Comparison of ENCODE assay signal across 26 cellular contexts in the genomic region with DNA sequence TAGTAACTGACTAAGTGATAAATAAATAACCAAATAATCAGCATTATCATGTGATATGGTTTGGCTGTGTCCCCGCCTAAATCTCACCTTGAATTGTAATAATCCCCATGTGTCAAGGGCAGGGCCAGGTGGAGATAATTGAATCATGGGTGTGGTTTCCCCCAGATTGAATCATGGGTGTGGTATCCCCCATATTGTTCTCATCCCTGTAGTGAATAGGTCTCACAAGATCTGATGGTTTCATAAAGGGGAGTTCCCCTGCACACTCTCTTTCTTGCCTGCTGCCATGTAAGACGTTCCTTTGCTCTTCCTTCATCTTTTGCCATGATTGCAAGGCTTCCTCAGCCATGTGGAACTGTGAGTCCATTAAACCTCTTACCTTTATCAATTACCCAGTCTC.
"Had no signal": no experiment of that assay in that cellular context is flagged by ENCODE, and none has a peak within 500 bp of the region (broad histone marks: within the 10 kb centered on the region; RNA-seq: fewer than 3 reads in every experiment).

No MANE protein-coding gene starts in this region.

- ATAC-seq: mucosa of descending colon; naive thymus-derived CD4-positive, alpha-beta T cell; natural killer cell treated with Interleukin-12 subunit alpha and Interleukin-12 subunit beta and Interleukin-15 and Interleukin-18, amount 100 ng/mL, for 72 hours; pancreas; right cardiac atrium; stimulated activated effector memory CD8-positive, alpha-beta T cell treated with anti-CD3 and anti-CD28 coated beads, Interleukin-12 subunit alpha, Interleukin-12 subunit beta, amount 100 ng/mL, for 72 hours; upper lobe of right lung had no signal

- FAIRE-seq: pancreas, small intestine, urothelium cell line had no signal

- H3K36me3 ChIP-seq: left ventricle myocardium inferior, pancreas, prostate gland, sigmoid colon, spleen, suprapubic skin, thoracic aorta, tibial artery, upper lobe of right lung had no signal

- H3K4me1 ChIP-seq: left ventricle myocardium inferior, pancreas, prostate gland, spleen, suprapubic skin, tibial artery, upper lobe of right lung had no signal

- H3K9me3 Mint-ChIP-seq: natural killer cell treated with Interleukin-12 subunit alpha and Interleukin-12 subunit beta and Interleukin-15 and Interleukin-18, amount 100 ng/mL, for 72 hours; stimulated activated naive CD8-positive, alpha-beta T cell treated with anti-CD3 and anti-CD28 coated beads, Interleukin-15, Interleukin-2, amounts not matched to agents 100 ng/mL and 50 ng/mL, for 24 hours had no signal

- H3K27me3 ChIP-seq: pancreas, sigmoid colon, suprapubic skin, tibial artery, upper lobe of right lung had no signal

- H3K9me3 ChIP-seq: left ventricle myocardium inferior, mucosa of descending colon, pancreas, prostate gland, sigmoid colon, spleen, suprapubic skin, thoracic aorta, tibial artery, upper lobe of right lung had no signal

- H3K27ac Mint-ChIP-seq: memory B cell; naive thymus-derived CD4-positive, alpha-beta T cell; natural killer cell treated with Interleukin-12 subunit alpha and Interleukin-12 subunit beta and Interleukin-15 and Interleukin-18, amount 100 ng/mL, for 72 hours; stimulated activated effector memory CD8-positive, alpha-beta T cell treated with anti-CD3 and anti-CD28 coated beads, Interleukin-12 subunit alpha, Interleukin-12 subunit beta, amount 100 ng/mL, for 72 hours; stimulated activated naive CD8-positive, alpha-beta T cell treated with anti-CD3 and anti-CD28 coated beads, Interleukin-15, Interleukin-2, amounts not matched to agents 100 ng/mL and 50 ng/mL, for 24 hours had no signal

- H3K27ac ChIP-seq: left ventricle myocardium inferior, pancreas, prostate gland, sigmoid colon, spleen, suprapubic skin, thoracic aorta, tibial artery, upper lobe of right lung had no signal

- DNase-seq: hypothalamus; islet precursor cell; left ventricle myocardium inferior; midbrain; mucosa of descending colon; naive thymus-derived CD4-positive, alpha-beta T cell; pancreas; posterior cingulate gyrus; retina; right cardiac atrium; sigmoid colon; small intestine; spleen; stimulated activated CD4-positive, alpha-beta T cell treated with anti-CD3 and anti-CD28 coated beads, Interleukin-4, amount 100 ng/mL, for 24 hours; stimulated activated naive CD4-positive, alpha-beta T cell; tibial artery; upper lobe of right lung had no signal

- H3K4me3 ChIP-seq: left ventricle myocardium inferior, lung, mucosa of descending colon, pancreas, prostate gland, sigmoid colon, spleen, suprapubic skin, thoracic aorta, tibial artery, upper lobe of right lung had no signal

- H3K4me3 Mint-ChIP-seq: memory B cell; naive thymus-derived CD4-positive, alpha-beta T cell; natural killer cell treated with Interleukin-12 subunit alpha and Interleukin-12 subunit beta and Interleukin-15 and Interleukin-18, amount 100 ng/mL, for 72 hours; stimulated activated effector memory CD8-positive, alpha-beta T cell treated with anti-CD3 and anti-CD28 coated beads, Interleukin-12 subunit alpha, Interleukin-12 subunit beta, amount 100 ng/mL, for 72 hours; stimulated activated naive CD8-positive, alpha-beta T cell treated with anti-CD3 and anti-CD28 coated beads, Interleukin-15, Interleukin-2, amounts not matched to agents 100 ng/mL and 50 ng/mL, for 24 hours had no signal

- H3K4me1 Mint-ChIP-seq: memory B cell; naive thymus-derived CD4-positive, alpha-beta T cell; stimulated activated effector memory CD8-positive, alpha-beta T cell treated with anti-CD3 and anti-CD28 coated beads, Interleukin-12 subunit alpha, Interleukin-12 subunit beta, amount 100 ng/mL, for 72 hours had no signal

- H3K36me3 Mint-ChIP-seq: memory B cell; naive thymus-derived CD4-positive, alpha-beta T cell; natural killer cell treated with Interleukin-12 subunit alpha and Interleukin-12 subunit beta and Interleukin-15 and Interleukin-18, amount 100 ng/mL, for 72 hours; stimulated activated effector memory CD8-positive, alpha-beta T cell treated with anti-CD3 and anti-CD28 coated beads, Interleukin-12 subunit alpha, Interleukin-12 subunit beta, amount 100 ng/mL, for 72 hours had no signal
